Comparison of ENCODE assay signal across 19 cellular contexts in genomic region chr11:10477690-10478046, GRCh38.
"Had no signal": no experiment of that assay in that cellular context is flagged by ENCODE, and none has a peak within 500 bp of the region (broad histone marks: within the 10 kb centered on the region; RNA-seq: fewer than 3 reads in every experiment).

No MANE protein-coding gene starts in this region.

- H3K27me3 ChIP-seq: heart left ventricle, sigmoid colon, spleen, upper lobe of right lung had no signal

- H3K36me3 ChIP-seq: sigmoid colon, thoracic aorta, upper lobe of right lung had no signal

- H3K4me3 Mint-ChIP-seq: activated naive CD8-positive, alpha-beta T cell treated with anti-CD3 and anti-CD28 coated beads for 36 hours; brain; central memory CD8-positive, alpha-beta T cell; immature natural killer cell; neural crest cell had no signal

- H3K27ac Mint-ChIP-seq: activated naive CD8-positive, alpha-beta T cell treated with anti-CD3 and anti-CD28 coated beads for 36 hours had no signal

- H3K4me3 ChIP-seq: heart left ventricle, lower lobe of right lung, sigmoid colon, spleen, thoracic aorta, upper lobe of right lung had no signal

- H3K4me1 ChIP-seq: heart left ventricle, lower lobe of right lung, sigmoid colon, upper lobe of right lung had no signal

- H3K36me3 Mint-ChIP-seq: brain had no signal

- H3K9me3 ChIP-seq: heart left ventricle, lower lobe of right lung, sigmoid colon, spleen, thoracic aorta, upper lobe of right lung had no signal

- H3K27me3 Mint-ChIP-seq: activated naive CD8-positive, alpha-beta T cell treated with anti-CD3 and anti-CD28 coated beads for 36 hours; brain; central memory CD8-positive, alpha-beta T cell had no signal

- H3K4me1 Mint-ChIP-seq: neural crest cell had no signal

- ATAC-seq: heart left ventricle, upper lobe of right lung had no signal

- H3K27ac ChIP-seq: heart left ventricle, lower lobe of right lung, parathyroid adenoma, sigmoid colon, thoracic aorta, upper lobe of right lung had no signal

- H3K9me3 Mint-ChIP-seq: activated naive CD8-positive, alpha-beta T cell treated with anti-CD3 and anti-CD28 coated beads for 36 hours; central memory CD8-positive, alpha-beta T cell; immature natural killer cell; neural crest cell had no signal

- DNase-seq: activated CD4-positive, alpha-beta T cell treated with anti-CD3 and anti-CD28 coated beads for 1 hour; activated CD4-positive, alpha-beta T cell treated with anti-CD3 and anti-CD28 coated beads, Interleukin-2, amount 50 U/mL, for 4 hours; activated naive CD8-positive, alpha-beta T cell treated with anti-CD3 and anti-CD28 coated beads for 36 hours; amygdala; cortex of kidney; effector memory CD4-positive, alpha-beta T cell; heart left ventricle; lower lobe of right lung; midbrain; sigmoid colon; spleen; T-helper 9 cell; upper lobe of right lung had no signal
